ENCODE assay signal across 1 cellular context in genomic region chr7:19105546-19105945, GRCh38.
TF ChIP-seq lines count a peak whose summit lies in the region.

No MANE protein-coding gene starts in this region.

TF ChIP-seq in endothelial cell of umbilical vein, 7 proteins besides CTCF, POLR2A, EP300 and RAD21 (continued from another document):
- TF ChIP-seq MAX (IDR thresholded peaks at IDR 0.05; ENCODE audit: insufficient read depth, insufficient read length), result no peak
- no peak for TF ChIP-seq EZH2 (IDR thresholded peaks at IDR 0.05; ENCODE audit: borderline replicate concordance, low read depth, low read length, severe bottlenecking)
- TF ChIP-seq POLR2AphosphoS5 (IDR thresholded peaks at IDR 0.05; ENCODE audit: insufficient read depth, low read depth, low read length), result no peak
